Comparison of ENCODE assay signal across 13 cellular contexts in genomic region chr14:53458368-53458814, GRCh38.
DNase-seq lines count a peak whose midpoint lies in the region; ATAC-seq, FAIRE-seq and TF ChIP-seq lines count a peak whose summit lies in the region.
"Had no signal": no experiment of that assay in that cellular context is flagged by ENCODE, and none has a peak within 500 bp of the region (broad histone marks: within the 10 kb centered on the region; RNA-seq: fewer than 3 reads in every experiment).

No MANE protein-coding gene starts in this region.

- in situ Hi-C loops in IMR-90 (cut with MboI; ENCODE audit: low sequenced_read_pairs): no loop called here
- in situ Hi-C loops in HepG2 (cut with HindIII; ENCODE audit: extremely low pct_ligation_motif_present, low pct_unique_long_range_greater_than_20kb): no loop called here

- peak overlapping the region; percentile 97 for H2BK5ac ChIP-seq in IMR-90 (ENCODE audit: low read depth, low read length, poor library complexity, severe bottlenecking)

- H3K14ac ChIP-seq in IMR-90 (replicated peaks; ENCODE audit: low read depth, low read length): peak overlapping the region; percentile 89

- H2BK120ac ChIP-seq in IMR-90 (ENCODE audit: low read depth, low read length): peak overlapping the region; percentile 99

- H3K4me1 ChIP-seq in IMR-90 (ENCODE audit: control insufficient read depth, insufficient read depth, low read length) (peaks cover 17% of the 10 kb centered on the region), HepG2 (ENCODE audit: insufficient read depth, low read length) (peaks cover 44% of the 10 kb centered on the region), heart right ventricle (peaks cover 0 to 8% (median 5%) of the 10 kb centered on the region in 9 donors)

- H3K27me3 Mint-ChIP-seq in chondrocyte (ENCODE audit: low read depth) (no peaks in the 10 kb centered on the region), osteocyte (ENCODE audit: unreplicated experiment) (peaks cover 8% of the 10 kb centered on the region)
- H3K27me3 Mint-ChIP-seq: CD4-positive, CD25-positive, alpha-beta regulatory T cell; stimulated activated naive CD8-positive, alpha-beta T cell treated with anti-CD3 and anti-CD28 coated beads, Interleukin-15, amount 100 ng/mL, for 72 hours had no signal

- no peaks in the 10 kb centered on the region for H3K27me3 ChIP-seq in IMR-90 (ENCODE audit: control insufficient read depth, insufficient read depth, low read length)
- H3K27me3 ChIP-seq in HepG2 (ENCODE audit: control insufficient read depth in 1 of 2, insufficient read depth in 2 of 2, low read length in 2 of 2): no peaks in the 10 kb centered on the region
- H3K27me3 ChIP-seq in heart right ventricle: no peaks in the 10 kb centered on the region

- 0% methylated on average over 2 of the region's 2 CpGs; no CpG with 5 or more reads in 1 of the 2 experiments for WGBS in IMR-90 (ENCODE audit: extremely low coverage in 2 of 2, insufficient read length in 1 of 2), 2 experiments
- 0% methylated on average over 2 of the region's 2 CpGs for WGBS in HepG2 (ENCODE audit: low lambda C conversion rate)
- WGBS in heart right ventricle, 2 donors: 23 to 30% methylated on average over 2 of the region's 2 CpGs

- dilution Hi-C loops in IMR-90 (cut with HindIII; ENCODE audit: low sequenced_read_pairs, unreplicated experiment): no loop called here

- peak; percentile 83 for ATAC-seq in IMR-90 (ENCODE audit: low read depth)
- ATAC-seq in HepG2: peak; percentile 96
- no peak for ATAC-seq in heart right ventricle
- ATAC-seq: activated CD4-positive, CD25-positive, alpha-beta regulatory T cell treated with anti-CD3 and anti-CD28 coated beads, Interleukin-2, amount 50 U/mL, for 24 hours; stimulated activated naive CD8-positive, alpha-beta T cell treated with anti-CD3 and anti-CD28 coated beads, Interleukin-15, amount 100 ng/mL, for 72 hours had no signal

- CTCF ChIA-PET in IMR-90 (lab: Yijun Ruan, JAX): interaction anchor here (0.6 to 1.4 kb wide), 6 partner anchors 12 to 161 kb away, joined by 3 to 4 read pairs (median 3); no protein-coding TSS in a partner anchor
- CTCF ChIA-PET in HepG2 (lab: Yijun Ruan, JAX; ENCODE audit: low intra/inter-chr PET ratio, low total read pairs): no interaction called here

- POLR2A ChIA-PET in IMR-90 (lab: Charles Lee; ENCODE audit: unreplicated experiment): interaction anchor here (1.1 kb wide), 1 partner anchor 495 kb away, joined by 3 read pairs; no protein-coding TSS in a partner anchor
- POLR2A ChIA-PET in HepG2 (lab: Yijun Ruan, JAX): interaction anchor here (1.5 kb wide), 1 partner anchor 155 kb away, joined by 4 read pairs; no protein-coding TSS in a partner anchor

- peak overlapping the region; percentile 86; the same call in 2 of the 3 replicates for H2BK15ac ChIP-seq in IMR-90 (ENCODE audit: low read depth, low read length)

- H3K79me2 ChIP-seq in HepG2 (ENCODE audit: insufficient read depth, low read length): no peaks in the 10 kb centered on the region

- H3K56ac ChIP-seq in IMR-90 (ENCODE audit: extremely low read depth, insufficient read depth, low read length): peak overlapping the region; percentile 67

- H2AFZ ChIP-seq in IMR-90 (replicated peaks; ENCODE audit: low read length, poor library complexity) (peak overlapping the region; percentile 46), HepG2 (ENCODE audit: low read length) (no peak overlapping the region)

- H3K36me3 ChIP-seq in IMR-90 (ENCODE audit: control insufficient read depth, insufficient read depth, low read length) (no peaks in the 10 kb centered on the region), HepG2 (replicated peaks in 1 of 2; ENCODE audit: control insufficient read depth in 1 of 2, insufficient read depth in 2 of 2, low read length in 2 of 2) (no peaks in the 10 kb centered on the region), heart right ventricle (no peaks in the 10 kb centered on the region)
- H3K36me3 ChIP-seq: lower lobe of right lung had no signal

- H4K91ac ChIP-seq in IMR-90 (ENCODE audit: insufficient read depth, low read depth, low read length): peak overlapping the region; percentile 92

- intact Hi-C loops in IMR-90 (cut with micrococcal nuclease) (no loop called here), HepG2 (cut with micrococcal nuclease; ENCODE audit: unreplicated experiment) (no loop called here), heart right ventricle (cut with DNase I) (no loop called here)

- no peaks in the 10 kb centered on the region for H3K79me1 ChIP-seq in IMR-90 (ENCODE audit: low read depth in 1 of 2, low read length in 2 of 2)

- TF ChIP-seq RAD21 in IMR-90 (IDR thresholded peaks at IDR 0.05; ENCODE audit: low read length) (no peak), HepG2 (CRISPR knock-in tag; IDR thresholded peaks at IDR 0.05) (no peak)

- H3K4me3 Mint-ChIP-seq in chondrocyte (ENCODE audit: unreplicated experiment): no peak overlapping the region
- H3K4me3 Mint-ChIP-seq in osteocyte (ENCODE audit: unreplicated experiment): no peak overlapping the region
- H3K4me3 Mint-ChIP-seq: CD4-positive, CD25-positive, alpha-beta regulatory T cell; stimulated activated naive CD8-positive, alpha-beta T cell treated with anti-CD3 and anti-CD28 coated beads, Interleukin-15, amount 100 ng/mL, for 72 hours had no signal

- H3K9me1 ChIP-seq in IMR-90 (ENCODE audit: insufficient read depth, low read length): peaks cover 5% of the 10 kb centered on the region

- H3K9ac ChIP-seq in IMR-90 (ENCODE audit: low read depth, low read length): no peak overlapping the region
- H3K9ac ChIP-seq in HepG2 (ENCODE audit: insufficient read depth, low read depth, low read length): no peak overlapping the region

- TF ChIP-seq CTCF in AG09319 (IDR thresholded peaks at IDR 0.05; ENCODE audit: low read depth, low read length): no peak
- TF ChIP-seq CTCF in IMR-90 (conservative IDR thresholded peaks at IDR 0.05; ENCODE audit: low read depth, low read length): no peak
- no peak for TF ChIP-seq CTCF in chondrocyte (IDR thresholded peaks at IDR 0.05)
- no peak for TF ChIP-seq CTCF in HepG2 (CRISPR knock-in tag; IDR thresholded peaks at IDR 0.05)
- TF ChIP-seq CTCF in osteocyte (IDR thresholded peaks at IDR 0.05): no peak
- TF ChIP-seq CTCF in heart right ventricle (IDR thresholded peaks at IDR 0.05): no peak

- BruUV-seq in IMR-90 (replicated peaks; lab: Mats Ljungman, UMichigan) (no TSS peak), HepG2 (replicated peaks; lab: Mats Ljungman, UMichigan) (no TSS peak)

- peak overlapping the region; percentile 79 for H3K4me2 ChIP-seq in IMR-90 (ENCODE audit: low read depth, low read length)
- H3K4me2 ChIP-seq in HepG2 (ENCODE audit: low read depth, low read length): no peak overlapping the region

- FAIRE-seq in HepG2 (lab: Jason Lieb, UNC): peak; percentile 81

- DNase-seq in AG09319 (ENCODE audit: extremely low read depth, low read depth) (peak; percentile 28), IMR-90 (peak; percentile 77), chondrocyte (ENCODE audit: low spot score) (no peak), HepG2 (ENCODE audit: low spot score) (peak; percentile 96), osteocyte (ENCODE audit: extremely low spot score, unreplicated experiment) (no peak), SKM-1 (lab: John Stamatoyannopoulos, UW; ENCODE audit: unreplicated experiment) (no peak), heart right ventricle (no peak)
- no peak for DNase-seq in stimulated activated naive CD4-positive, alpha-beta T cell (lab: John Stamatoyannopoulos, UW)
- DNase-seq: activated effector memory CD4-positive, alpha-beta T cell treated with anti-CD3 and anti-CD28 coated beads, Interleukin-2, amount 50 U/mL, for 16 hours; CD4-positive, CD25-positive, alpha-beta regulatory T cell; lower lobe of right lung; stimulated activated naive CD8-positive, alpha-beta T cell treated with anti-CD3 and anti-CD28 coated beads, Interleukin-15, amount 100 ng/mL, for 72 hours had no signal

- H4K5ac ChIP-seq in IMR-90 (ENCODE audit: low read depth, low read length): peak overlapping the region; percentile 91

- no peaks in the 10 kb centered on the region for H3K9me3 Mint-ChIP-seq in chondrocyte (ENCODE audit: low read depth)
- no peaks in the 10 kb centered on the region for H3K9me3 Mint-ChIP-seq in osteocyte (ENCODE audit: unreplicated experiment)
- H3K9me3 Mint-ChIP-seq: stimulated activated naive CD8-positive, alpha-beta T cell treated with anti-CD3 and anti-CD28 coated beads, Interleukin-15, amount 100 ng/mL, for 72 hours had no signal

- peak; percentile 65 to 90; a peak in 3 of 4 replicates for TF ChIP-seq EP300 in HepG2 (IDR thresholded peaks at IDR 0.05; ENCODE audit: low read depth in 2 of 2, low read length in 2 of 2)
- peak; percentile 91 for TF ChIP-seq EP300 in HepG2 (CRISPR knock-in tag; IDR thresholded peaks at IDR 0.05; ENCODE audit: borderline replicate concordance)

- H3K36me3 Mint-ChIP-seq in chondrocyte (ENCODE audit: low read depth) (no peaks in the 10 kb centered on the region), osteocyte (ENCODE audit: unreplicated experiment) (no peaks in the 10 kb centered on the region)
- H3K36me3 Mint-ChIP-seq: CD4-positive, CD25-positive, alpha-beta regulatory T cell had no signal

- TF ChIP-seq POLR2A in IMR-90 (IDR thresholded peaks at IDR 0.05; ENCODE audit: low read depth, low read length) (no peak), HepG2 (IDR thresholded peaks at IDR 0.05; ENCODE audit: insufficient read depth in 1 of 2, low read depth in 2 of 2, low read length in 2 of 2) (no peak)

- peak overlapping the region; percentile 4 to 96; a peak in 3 of 4 replicates for H4K8ac ChIP-seq in IMR-90 (ENCODE audit: low read depth in 2 of 2, low read length in 2 of 2)

- peak overlapping the region; percentile 97 for H2AK5ac ChIP-seq in IMR-90 (ENCODE audit: low read depth, low read length)

- H3K27ac ChIP-seq in IMR-90 (ENCODE audit: insufficient read depth, low read length) (peak overlapping the region; percentile 63), HepG2 (ENCODE audit: extremely low read length, insufficient read depth, low read length) (peak overlapping the region; percentile 61), heart right ventricle (no peak overlapping the region)
- H3K27ac ChIP-seq: lower lobe of right lung had no signal

- H3K18ac ChIP-seq in IMR-90 (ENCODE audit: low read depth, low read length): peak overlapping the region; percentile 96

- peak overlapping the region; percentile 79 for H2AK9ac ChIP-seq in IMR-90 (replicated peaks; ENCODE audit: low read depth, low read length, poor library complexity)

- H3K23ac ChIP-seq in IMR-90 (ENCODE audit: low read depth, low read length): peak overlapping the region; percentile 99

- H4K20me1 ChIP-seq in IMR-90 (ENCODE audit: insufficient read depth, low read length) (no peaks in the 10 kb centered on the region), HepG2 (ENCODE audit: insufficient read depth, low read length) (no peaks in the 10 kb centered on the region)

- peak overlapping the region; percentile 25 for H3K27ac Mint-ChIP-seq in chondrocyte (ENCODE audit: unreplicated experiment)
- no peak overlapping the region for H3K27ac Mint-ChIP-seq in osteocyte (ENCODE audit: unreplicated experiment)
- H3K27ac Mint-ChIP-seq: CD4-positive, CD25-positive, alpha-beta regulatory T cell; stimulated activated naive CD8-positive, alpha-beta T cell treated with anti-CD3 and anti-CD28 coated beads, Interleukin-15, amount 100 ng/mL, for 72 hours had no signal

- peak overlapping the region; percentile 96 for H3K4ac ChIP-seq in IMR-90 (ENCODE audit: low read depth, low read length)

- H3K9me3 ChIP-seq in IMR-90 (ENCODE audit: control insufficient read depth, insufficient read depth, low read length): no peaks in the 10 kb centered on the region
- H3K9me3 ChIP-seq in HepG2 (ENCODE audit: low read length): no peaks in the 10 kb centered on the region
- no peaks in the 10 kb centered on the region for H3K9me3 ChIP-seq in heart right ventricle
- H3K9me3 ChIP-seq: lower lobe of right lung had no signal

- H2BK20ac ChIP-seq in IMR-90 (ENCODE audit: low read depth, low read length): peak overlapping the region; percentile 99

- H3K4me1 Mint-ChIP-seq in chondrocyte (ENCODE audit: low read depth) (peaks cover 11% of the 10 kb centered on the region), osteocyte (ENCODE audit: unreplicated experiment) (peaks cover 8% of the 10 kb centered on the region)
- H3K4me1 Mint-ChIP-seq: CD4-positive, CD25-positive, alpha-beta regulatory T cell; stimulated activated naive CD8-positive, alpha-beta T cell treated with anti-CD3 and anti-CD28 coated beads, Interleukin-15, amount 100 ng/mL, for 72 hours had no signal

- no peak overlapping the region for H3K4me3 ChIP-seq in IMR-90 (ENCODE audit: insufficient read depth, low read depth, low read length)
- H3K4me3 ChIP-seq in HepG2 (replicated peaks in 1 of 3; ENCODE audit: insufficient read depth in 1 of 3, low read depth in 2 of 3, low read length in 3 of 3): no peak overlapping the region
- H3K4me3 ChIP-seq in heart right ventricle: no peak overlapping the region
- H3K4me3 ChIP-seq: lower lobe of right lung had no signal

Comparison
In these comparisons a context has a peak if more than half of its experiments do, and no peak if none do; other contexts are left out.
1. DNase-seq: peak in AG09319 (single experiment), IMR-90 (single experiment) and HepG2 (single experiment); none in chondrocyte (single experiment), stimulated activated naive CD4-positive, alpha-beta T cell (0 of 6), osteocyte (single experiment), SKM-1 (single experiment) and heart right ventricle (0 of 2).
2. ATAC-seq: peak in IMR-90 (single experiment) and HepG2 (single experiment); none in heart right ventricle (0 of 8).
3. H3K27ac ChIP-seq: peak in IMR-90 (single experiment) and HepG2 (single experiment); none in heart right ventricle (0 of 10).